8 cellular contexts compared by ENCODE assay signal in genomic region chr3:134029734-134030381, GRCh38. TPM values are rescaled to one million over a fixed set of nuclear protein-coding genes. Genes with fewer than 3 reads are reported as not detected.
DNase-seq lines count a peak whose midpoint lies in the region; ATAC-seq and TF ChIP-seq lines count a peak whose summit lies in the region.

TSS of gene SLCO2A1 (minus strand) at chr3:134029925. CDS start at chr3:134029802, 123 bp downstream.

- RAD21 ChIA-PET in HCT116 (lab: Charles Lee; ENCODE audit: low non-redundant PET in 1 of 2, low total read pairs in 2 of 2, uncharacterized antibody in 2 of 2, unreplicated experiment in 2 of 2) = no interaction called here

- intact Hi-C loops in HCT116 (cut with micrococcal nuclease) (no loop called here), left ventricle myocardium inferior (cut with micrococcal nuclease) (no loop called here), posterior vena cava (cut with DNase I) (no loop called here)

- POLR2A ChIA-PET in AG04450 (lab: Yijun Ruan, JAX) (no interaction called here), HCT116 (lab: Charles Lee) (no interaction called here)

- H3K4me1 ChIP-seq in HCT116 (ENCODE audit: control insufficient read depth in 1 of 2, insufficient read depth in 2 of 2, low read length in 2 of 2) (peaks cover 0 to 11% of the 10 kb centered on the region in 2 experiments; a peak in 2 of 4 replicates), left ventricle myocardium inferior (peaks cover 20% of the 10 kb centered on the region)

- peak within 1 kb of the TSS; percentile 63 for H3K4me3 ChIP-seq in AG04450 (ENCODE audit: low read depth, low read length)
- H3K4me3 ChIP-seq in HCT116 (replicated peaks in 1 of 2; ENCODE audit: low read depth in 1 of 2, low read length in 2 of 2) = peak within 1 kb of the TSS; percentile 33 to 54
- peak within 1 kb of the TSS; percentile 76 for H3K4me3 ChIP-seq in left ventricle myocardium inferior

- H3K27me3 ChIP-seq in AG04450 (ENCODE audit: control insufficient read depth, insufficient read depth, low read length) (peaks cover 9% of the 10 kb centered on the region), HCT116 (ENCODE audit: insufficient read depth, low read length) (0 out of 2 replicates have a peak, but pooled peaks cover 5% of the 10 kb centered on the region), left ventricle myocardium inferior (ENCODE audit: low read depth) (peaks cover 25% of the 10 kb centered on the region)

- BruUV-seq in HCT116 (replicated peaks; lab: Mats Ljungman, UMichigan) = no TSS peak

- no peak for TF ChIP-seq RAD21 in HCT116 (IDR thresholded peaks at IDR 0.05; ENCODE audit: low read depth)

- H3K79me2 ChIP-seq in HCT116 (ENCODE audit: insufficient read depth, low read length) = no peaks in the 10 kb centered on the region

- ATAC-seq in HCT116 (peak; percentile 78), HG03045 (IDR thresholded peaks at IDR 0.05; ENCODE audit: unreplicated experiment) (no peak), HG03175 (IDR thresholded peaks at IDR 0.05; ENCODE audit: unreplicated experiment) (no peak)

- TF ChIP-seq POLR2A in HCT116 (IDR thresholded peaks at IDR 0.05; ENCODE audit: borderline replicate concordance, extremely low read depth, insufficient read depth, insufficient read length) = no peak

- H3K27ac ChIP-seq in AG04450 (ENCODE audit: low read depth, low read length) = no peak within 1 kb of the TSS
- no peak within 1 kb of the TSS for H3K27ac ChIP-seq in HCT116 (ENCODE audit: low read depth, low read length)
- H3K27ac ChIP-seq in left ventricle myocardium inferior (replicated peaks) = peak within 1 kb of the TSS; percentile 67

- H3K36me3 ChIP-seq in HCT116 (ENCODE audit: control insufficient read depth in 1 of 2, insufficient read depth in 2 of 2, low read length in 2 of 2) (no peaks in the 10 kb centered on the region), left ventricle myocardium inferior (no peaks in the 10 kb centered on the region)

- H2AFZ ChIP-seq in HCT116 (ENCODE audit: low read depth, low read length, poor library complexity, severe bottlenecking) = no peak within 1 kb of the TSS

- CTCF ChIA-PET in AG04450 (lab: Charles Lee) = interaction anchor here (0.6 kb wide), 1 partner anchor 30 kb away, joined by 3 read pairs; no protein-coding TSS in a partner anchor
- CTCF ChIA-PET in HCT116 (lab: Charles Lee) = no interaction called here

- H4K20me1 ChIP-seq in HCT116 (ENCODE audit: insufficient read depth) = no peaks in the 10 kb centered on the region

- H3K9me2 ChIP-seq in HCT116 (ENCODE audit: insufficient read depth) = no peaks in the 10 kb centered on the region

- DNase-seq in AG04450 (ENCODE audit: low read depth, low spot score) = no peak
- DNase-seq in HCT116 (ENCODE audit: low read depth, low spot score) = no peak
- peak; percentile 23 for DNase-seq in activated CD8-positive, alpha-beta memory T cell treated with anti-CD3 and anti-CD28 coated beads, Interleukin-2, amount 50 U/mL, for 4 hours
- DNase-seq in left ventricle myocardium inferior = peak; percentile 27
- peak; percentile 85 for DNase-seq in posterior vena cava (ENCODE audit: low spot score)
- no peak for DNase-seq in GM10266 (ENCODE audit: extremely low spot score)

- peak within 1 kb of the TSS; percentile 33 for H3K9ac ChIP-seq in HCT116 (ENCODE audit: low read length)

- H3K9me3 ChIP-seq in AG04450 (ENCODE audit: control insufficient read depth, insufficient read depth, low read length) (no peaks in the 10 kb centered on the region), HCT116 (ENCODE audit: control insufficient read depth in 1 of 2, insufficient read depth in 1 of 2, low read depth in 1 of 2, low read length in 2 of 2) (no peaks in the 10 kb centered on the region), left ventricle myocardium inferior (replicated peaks) (no peaks in the 10 kb centered on the region)

- H3K4me2 ChIP-seq in HCT116 (ENCODE audit: low read length) = peak within 1 kb of the TSS; percentile 76

- TF ChIP-seq CTCF in AG04450 (IDR thresholded peaks at IDR 0.05; ENCODE audit: low read depth, low read length) (no peak), HCT116 (IDR thresholded peaks at IDR 0.05 in 2 of 3, conservative IDR thresholded peaks at IDR 0.05 in 1 of 3; ENCODE audit: borderline replicate concordance in 1 of 3, insufficient read depth in 1 of 3, low read depth in 2 of 3, low read length in 2 of 3) (no peak), left ventricle myocardium inferior (IDR thresholded peaks at IDR 0.05; ENCODE audit: borderline replicate concordance) (no peak), GM10266 (IDR thresholded peaks at IDR 0.05; ENCODE audit: control insufficient read depth, insufficient read depth, low read depth, missing control alignments) (no peak)

TF ChIP-seq in HCT116, 20 proteins besides CTCF, POLR2A, EP300 and RAD21:
- TF ChIP-seq YY1 (IDR thresholded peaks at IDR 0.05; ENCODE audit: extremely low read depth, insufficient replicate concordance, low read depth, low read length) = no peak

RNA-seq across cellular contexts. Expression of gene SLCO2A1, which starts in this region (rescaled TPM):
- polyA plus RNA-seq in AG04450 (2011; rRNA removed) = 1.6 and 1.7 TPM in 2 replicates
- 1.0 and 1.4 TPM in 2 replicates for polyA minus RNA-seq in AG04450 (2011; rRNA and poly(A)+ RNA removed)
- total RNA-seq in HCT116 (2021; ENCODE audit: unreplicated experiment) = 0.52 TPM
- polyA plus RNA-seq in HCT116 (2012) = 0.36 and 0.48 TPM in 2 replicates
- 18.0 TPM for total RNA-seq in left ventricle myocardium inferior
- total RNA-seq in posterior vena cava = 100 to 1,000 TPM in 1 of 2 donors, 10 to 100 TPM in 1; 87.8 to 102 TPM

Comparison
In these comparisons a context has a peak if more than half of its experiments do, and no peak if none do; other contexts are left out.
1. RNA of gene SLCO2A1 (total RNA-seq): 87.8 to 102 TPM in posterior vena cava and 18.0 TPM in left ventricle myocardium inferior (single experiment); 0.52 TPM in HCT116 (single experiment); every median in the first group is over 10 times any median in the second.
2. Peak in ATAC-seq, H3K4me3 ChIP-seq, H3K9ac ChIP-seq and H3K4me2 ChIP-seq in HCT116; RNA of the gene not detected or under 1 TPM.
3. DNase-seq: peak in activated CD8-positive, alpha-beta memory T cell treated with anti-CD3 and anti-CD28 coated beads, Interleukin-2, amount 50 U/mL, for 4 hours (single experiment), left ventricle myocardium inferior (single experiment) and posterior vena cava (single experiment); none in AG04450 (single experiment), HCT116 (single experiment) and GM10266 (single experiment).
4. Peak in every context shown above with its lines, with median percentiles within 50 percentile points of each other: H3K4me3 ChIP-seq.